Comparison of ENCODE assay signal across 1 cellular context in genomic region chr2:150911766-150912280, GRCh38.
A peak's percentile ranks its signal among the peaks of the same experiment; 100 is the strongest.
TF ChIP-seq lines count a peak whose summit lies in the region.

No MANE protein-coding gene starts in this region.

TF ChIP-seq in IMR-90, 13 proteins besides CTCF, POLR2A, EP300 and RAD21 (continued from another document):
- TF ChIP-seq ELK1 (IDR thresholded peaks at IDR 0.05; ENCODE audit: borderline replicate concordance, low read depth, low read length) (no peak), RFX5 (IDR thresholded peaks at IDR 0.05; ENCODE audit: low read depth, low read length) (no peak), SMC3 (IDR thresholded peaks at IDR 0.05; ENCODE audit: low read depth, low read length) (peak; percentile 38), MAZ (IDR thresholded peaks at IDR 0.05; ENCODE audit: borderline replicate concordance, low read depth, low read length) (no peak), FOS (IDR thresholded peaks at IDR 0.05; ENCODE audit: low read depth, low read length) (no peak), MXI1 (IDR thresholded peaks at IDR 0.05; ENCODE audit: borderline replicate concordance, low read depth, low read length) (peak; percentile 64), RCOR1 (IDR thresholded peaks at IDR 0.05; ENCODE audit: insufficient replicate concordance, low read length) (no peak), MAFK (IDR thresholded peaks at IDR 0.05; ENCODE audit: low read depth, low read length) (0 out of 2 replicates have a peak, but pooled peaks have one; percentile 17), CEBPB (IDR thresholded peaks at IDR 0.05; ENCODE audit: low read depth, low read length) (peak; percentile 99)
